ENCODE assay signal across 8 cellular contexts in genomic region chr4:3480528-3481112, GRCh38. TPM values are rescaled to one million over a fixed set of nuclear protein-coding genes. Genes with fewer than 3 reads are reported as not detected.
A peak's percentile ranks its signal among the peaks of the same experiment; 100 is the strongest.
DNase-seq lines count a peak whose midpoint lies in the region; ATAC-seq and TF ChIP-seq lines count a peak whose summit lies in the region.

No MANE protein-coding gene starts in this region.

- intact Hi-C loops in right lobe of liver (cut with DNase I): no loop called here

- ATAC-seq in right lobe of liver: peak; percentile 80 to 94 (median 88)
- ATAC-seq in GM18520 (IDR thresholded peaks at IDR 0.05; ENCODE audit: unreplicated experiment): no peak

- no peak overlapping the region for H3K27ac ChIP-seq in right lobe of liver

- H3K9me3 ChIP-seq in right lobe of liver: no peaks in the 10 kb centered on the region

- H3K36me3 ChIP-seq in right lobe of liver: no peaks in the 10 kb centered on the region

- H3K27me3 ChIP-seq in right lobe of liver: no peaks in the 10 kb centered on the region

- TF ChIP-seq CTCF in HFF-Myc (IDR thresholded peaks at IDR 0.05; ENCODE audit: low read depth, low read length, missing control alignments): peak; percentile 100
- peak; percentile 97 to 100 (median 100) for TF ChIP-seq CTCF in right lobe of liver (IDR thresholded peaks at IDR 0.05)

- H3K4me3 ChIP-seq in HFF-Myc (replicated peaks; ENCODE audit: low read depth, low read length): no peak overlapping the region
- H3K4me3 ChIP-seq in right lobe of liver: no peak overlapping the region

- no peak for TF ChIP-seq POLR2A in right lobe of liver (IDR thresholded peaks at IDR 0.05)

- no peaks in the 10 kb centered on the region for H3K4me1 ChIP-seq in right lobe of liver

- DNase-seq in DMS153 treated with DMSO at 0.1 percent for 48 hours (lab: John Stamatoyannopoulos, UW; ENCODE audit: unreplicated experiment) (peak; percentile 37), HFF-Myc (ENCODE audit: extremely low read depth, low read depth) (peak; percentile 27), NCI-H345 (lab: John Stamatoyannopoulos, UW) (peak; percentile 40), dermis microvascular lymphatic vessel endothelial cell (ENCODE audit: low read depth in 2 of 2) (peak; percentile 14 to 64), right lobe of liver (peak; percentile 76 to 84 (median 82))
- DNase-seq in activated CD4-positive, alpha-beta T cell treated with anti-CD3 and anti-CD28 coated beads, Interleukin-2, amount 50 U/mL, for 24 hours (ENCODE audit: low read depth in 1 of 2, low spot score in 1 of 2): peak; percentile 62 to 71
- peak; percentile 57 to 71 (median 69) for DNase-seq in stimulated activated CD4-positive, alpha-beta T cell treated with anti-CD3 and anti-CD28 coated beads, TNF-alpha, amount 100 ng/mL, for 48 hours (ENCODE audit: low read depth in 3 of 3)

- 26% methylated on average over 9 of the region's 17 CpGs for WGBS in right lobe of liver (ENCODE audit: insufficient coverage, low coverage, low lambda C conversion rate, missing lambda C conversion rate)

RNA-seq across cellular contexts. Expression of gene DOK7, which starts 17.5 kb away (rescaled TPM):
- under 0.01 TPM in 1 of 2 replicates, not detected in the other for total RNA-seq in dermis microvascular lymphatic vessel endothelial cell
- 1 to 10 TPM in 4 of 6 experiments, under 1 TPM in 2; 0.73 to 2.4 (median 1.5) TPM for total RNA-seq in right lobe of liver

RNA-seq across cellular contexts. Expression of gene HGFAC, which starts 38.9 kb away (rescaled TPM):
- total RNA-seq in dermis microvascular lymphatic vessel endothelial cell: under 0.01 and 0.13 TPM in 2 replicates
- 100 to 1,000 TPM in 5 of 6 experiments, 10 to 100 TPM in 1; 73.9 to 176 (median 140) TPM for total RNA-seq in right lobe of liver

RNA-seq across cellular contexts. Expression of gene LRPAP1, which starts 51.6 kb away (rescaled TPM):
- 30.4 and 74.0 TPM in 2 replicates for total RNA-seq in dermis microvascular lymphatic vessel endothelial cell
- 100 to 1,000 TPM in 1 of 6 experiments, 10 to 100 TPM in 5; 63.4 to 108 (median 85.3) TPM for total RNA-seq in right lobe of liver

Comparison
In these comparisons a context has a peak if more than half of its experiments do, and no peak if none do; other contexts are left out.
1. DNase-seq: peak in every context shown above with its lines; median percentile 82 in right lobe of liver; 69 in stimulated activated CD4-positive, alpha-beta T cell treated with anti-CD3 and anti-CD28 coated beads, TNF-alpha, amount 100 ng/mL, for 48 hours; 66 in activated CD4-positive, alpha-beta T cell treated with anti-CD3 and anti-CD28 coated beads, Interleukin-2, amount 50 U/mL, for 24 hours; 40 in NCI-H345; 39 in dermis microvascular lymphatic vessel endothelial cell; 37 in DMS153 treated with DMSO at 0.1 percent for 48 hours; 27 in HFF-Myc.
2. RNA of gene HGFAC, which starts 38.9 kb away (total RNA-seq): 73.9 to 176 TPM in right lobe of liver; under 0.01 to 0.13 TPM in dermis microvascular lymphatic vessel endothelial cell; every median in the first group is over 10 times any median in the second.